8 cellular contexts compared by ENCODE assay signal in genomic region chr15:75451674-75452363, GRCh38. TPM values are rescaled to one million over a fixed set of nuclear protein-coding genes. Genes with fewer than 3 reads are reported as not detected.
DNase-seq lines count a peak whose midpoint lies in the region; TF ChIP-seq lines count a peak whose summit lies in the region.

Gene SIN3A, minus strand, starts transcription at chr15:75451690. Its CDS starts 21,315 bp downstream, at chr15:75430375.

- H3K4me3 ChIP-seq in neuron (ENCODE audit: low read length) (peak within 1 kb of the TSS; percentile 95), subcutaneous abdominal adipose tissue (ENCODE audit: low read depth in 1 of 5, low read length in 5 of 5) (peak within 1 kb of the TSS; percentile 89 to 97 (median 95))

- H3K27ac ChIP-seq in subcutaneous abdominal adipose tissue (ENCODE audit: low read depth, low read length): peak within 1 kb of the TSS; percentile 97

- peaks cover 6% of the 10 kb centered on the region for H3K4me1 ChIP-seq in ES-I3 (ENCODE audit: insufficient read depth, low read length)
- H3K4me1 ChIP-seq in neuron (ENCODE audit: insufficient read depth, low read length): peaks cover 25% of the 10 kb centered on the region
- peaks cover 11 to 43% (median 40%) of the 10 kb centered on the region in 5 donors for H3K4me1 ChIP-seq in subcutaneous abdominal adipose tissue (ENCODE audit: control insufficient read depth in 5 of 5, insufficient read depth in 5 of 5, low read length in 5 of 5)

- in situ Hi-C loops in SK-MEL-5 (cut with HindIII; ENCODE audit: low pct_unique_long_range_greater_than_20kb, low sequenced_read_pairs): no loop called here

- H3K27me3 ChIP-seq in neuron (ENCODE audit: insufficient read depth, low read length): no peaks in the 10 kb centered on the region
- no peaks in the 10 kb centered on the region for H3K27me3 ChIP-seq in subcutaneous abdominal adipose tissue (ENCODE audit: control insufficient read depth in 5 of 5, insufficient read depth in 4 of 5, low read length in 5 of 5)

- H3K9me3 ChIP-seq in ES-I3 (ENCODE audit: control insufficient read depth, insufficient read depth, low read length) (no peaks in the 10 kb centered on the region), neuron (ENCODE audit: low read length) (no peaks in the 10 kb centered on the region), subcutaneous abdominal adipose tissue (ENCODE audit: control insufficient read depth in 5 of 5, low read length in 5 of 5) (no peaks in the 10 kb centered on the region)

- H3K9ac ChIP-seq in ES-I3 (ENCODE audit: low read depth, low read length) (peak within 1 kb of the TSS; percentile 92), subcutaneous abdominal adipose tissue (ENCODE audit: low read length in 5 of 5) (peak within 1 kb of the TSS; percentile 71 to 92 (median 87))

- POLR2A ChIA-PET in HEK293T (lab: Yijun Ruan, JAX): interaction anchor here (0.5 to 7.7 kb wide), 39 partner anchors 9 to 1249 kb away, joined by 3 to 139 read pairs (median 4); partner anchors contain the start of genes IMP3, MAN2C1, NEIL1 and PTPN9

- CTCF ChIA-PET in HEK293T (lab: Yijun Ruan, JAX): interaction anchor here (0.8 to 4.9 kb wide), 8 partner anchors 10 to 196 kb away, joined by 3 to 24 read pairs (median 4); partner anchors contain the start of genes IMP3, MAN2C1 and SNX33

- DNase-seq in HEK293T (ENCODE audit: extremely low spot score) (peak; percentile 84), MV-4-11 (lab: John Stamatoyannopoulos, UW) (peak; percentile 100), SK-MEL-5 (ENCODE audit: low read depth, low spot score) (peak; percentile 100), foreskin melanocyte (peak; percentile 100)
- peak; percentile 100 for DNase-seq in activated naive CD4-positive, alpha-beta T cell treated with Interleukin-2 at 50 U/mL for 16 hours

- no peaks in the 10 kb centered on the region for H3K36me3 ChIP-seq in ES-I3 (ENCODE audit: insufficient read depth, low read length)
- H3K36me3 ChIP-seq in neuron (ENCODE audit: insufficient read depth, low read length): peaks cover 9% of the 10 kb centered on the region
- peaks cover 0 to 7% (median 0%) of the 10 kb centered on the region in 5 donors for H3K36me3 ChIP-seq in subcutaneous abdominal adipose tissue (ENCODE audit: control insufficient read depth in 5 of 5, insufficient read depth in 5 of 5, low read length in 5 of 5)

- no peak within 1 kb of the TSS for H2AFZ ChIP-seq in neuron (ENCODE audit: low read depth, low read length)

TF ChIP-seq in HEK293T, 16 proteins besides CTCF, POLR2A, EP300 and RAD21:
- peak; percentile 99 for TF ChIP-seq PKNOX1 (IDR thresholded peaks at IDR 0.05)
- TF ChIP-seq HDGF (IDR thresholded peaks at IDR 0.05; ENCODE audit: borderline replicate concordance): 0 out of 2 replicates have a peak, but pooled peaks have one; percentile 72
- no peak for TF ChIP-seq ARNT (IDR thresholded peaks at IDR 0.05)
TF ChIP-seq in HEK293T: peak in this region for 2.

RNA-seq across cellular contexts. Expression of gene SIN3A, which starts in this region (rescaled TPM):
- total RNA-seq in SK-MEL-5 (2014; rRNA removed; shearing (Covaris generic)): 18.9 and 20.6 TPM in 2 replicates
- 36.5 and 54.0 TPM in 2 replicates for polyA plus RNA-seq in SK-MEL-5 (2015; cell fraction: cytosol; rRNA removed)
- polyA plus RNA-seq in SK-MEL-5 (2015; cell fraction: nucleus; rRNA removed): 19.4 and 46.4 TPM in 2 replicates

Comparison
In these comparisons a context has a peak if more than half of its experiments do, and no peak if none do; other contexts are left out.
1. Peak in every context shown above with its lines: DNase-seq, H3K4me3 ChIP-seq and H3K27ac ChIP-seq.